ENCODE assay signal across 12 cellular contexts in the genomic region with DNA sequence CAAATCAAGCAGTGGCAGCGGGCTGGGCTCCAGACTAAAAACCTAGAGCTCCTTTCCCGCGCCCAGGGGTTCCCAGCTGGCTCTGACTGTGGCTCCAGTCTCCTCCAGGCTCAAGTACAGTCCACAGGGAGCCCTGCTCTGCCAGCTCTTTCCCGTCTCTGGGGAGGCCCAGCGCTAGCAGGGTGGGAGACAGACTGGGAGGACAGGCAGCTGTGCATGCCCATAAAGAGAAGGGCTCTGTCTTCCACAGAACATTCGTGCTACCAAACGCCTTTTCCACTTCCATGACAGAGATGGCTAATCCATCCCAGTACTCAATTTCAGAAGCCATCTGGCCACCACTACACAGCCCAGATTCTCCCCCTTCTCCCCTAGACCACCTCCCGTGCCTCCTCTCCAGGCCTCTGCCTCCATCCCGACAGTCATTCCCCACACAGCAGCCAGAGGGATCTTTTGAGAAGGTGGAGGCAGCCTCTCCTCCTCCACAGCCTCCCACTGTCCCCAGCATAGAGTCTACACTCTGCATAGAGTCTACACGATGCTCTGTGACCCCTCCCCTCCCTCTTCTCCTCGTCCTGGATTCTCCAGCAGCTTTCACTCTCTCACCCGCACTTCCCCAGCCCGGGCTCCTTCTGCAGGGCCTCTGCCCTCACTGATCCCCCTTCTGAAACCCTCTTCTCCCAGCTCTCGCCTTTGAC. TPM values are rescaled to one million over a fixed set of nuclear protein-coding genes. Genes with fewer than 3 reads are reported as not detected.
DNase-seq lines count a peak whose midpoint lies in the region; ATAC-seq and TF ChIP-seq lines count a peak whose summit lies in the region.
"Had no signal": no experiment of that assay in that cellular context is flagged by ENCODE, and none has a peak within 500 bp of the region (broad histone marks: within the 10 kb centered on the region; RNA-seq: fewer than 3 reads in every experiment).

No MANE protein-coding gene starts in this region.

- H3K4me1 ChIP-seq in HCT116 (ENCODE audit: control insufficient read depth in 1 of 2, insufficient read depth in 2 of 2, low read length in 2 of 2) = peaks cover 5 to 27% of the 10 kb centered on the region in 2 experiments

- DNase-seq in HCT116 (ENCODE audit: low read depth, low spot score) = no peak
- DNase-seq in NCI-H524 treated with DMSO at 0.1 percent for 48 hours (lab: John Stamatoyannopoulos, UW) = peak; percentile 97
- no peak for DNase-seq in choroid plexus epithelial cell (ENCODE audit: low read depth)
- DNase-seq in progenitor cell of endocrine pancreas (ENCODE audit: low spot score, unreplicated experiment) = no peak
- no peak for DNase-seq in occipital lobe (lab: John Stamatoyannopoulos, UW)
- DNase-seq: activated CD4-positive, alpha-beta T cell treated with anti-CD3 and anti-CD28 coated beads for 48 hours; CD4-positive, alpha-beta T cell had no signal

- no TSS peak for BruUV-seq in HCT116 (replicated peaks; lab: Mats Ljungman, UMichigan)

- no peaks in the 10 kb centered on the region for H4K20me1 ChIP-seq in HCT116 (ENCODE audit: insufficient read depth)

- H3K79me2 ChIP-seq in HCT116 (ENCODE audit: insufficient read depth, low read length) = no peaks in the 10 kb centered on the region

- H3K27ac Mint-ChIP-seq in progenitor cell of endocrine pancreas = peak overlapping the region; percentile 54
- H3K27ac Mint-ChIP-seq: activated T-helper 1 cell treated with anti-CD3 and anti-CD28 coated beads, Interleukin-12 subunit alpha, Interleukin-12 subunit beta, Interleukin-2, Interleukin-4 antibody, amounts not matched to agents 30 ng/mL and 10 ng/mL and 1 ng/mL, durations not matched to agents 14 hours and 24 hours and 36 hours; CD4-positive, alpha-beta T cell had no signal

- no peak for TF ChIP-seq RAD21 in HCT116 (IDR thresholded peaks at IDR 0.05; ENCODE audit: low read depth)

- H3K4me3 ChIP-seq in HCT116 (replicated peaks in 1 of 2; ENCODE audit: low read depth in 1 of 2, low read length in 2 of 2) (no peak overlapping the region), choroid plexus epithelial cell (ENCODE audit: low read depth, low read length) (no peak overlapping the region)
- H3K4me3 ChIP-seq: upper lobe of right lung had no signal

- no peaks in the 10 kb centered on the region for H3K36me3 Mint-ChIP-seq in progenitor cell of endocrine pancreas (ENCODE audit: insufficient read depth)

- no peaks in the 10 kb centered on the region for H3K27me3 ChIP-seq in HCT116 (ENCODE audit: insufficient read depth, low read length)
- H3K27me3 ChIP-seq: brain microvascular endothelial cell, upper lobe of right lung had no signal

- no peaks in the 10 kb centered on the region for H3K36me3 ChIP-seq in HCT116 (ENCODE audit: control insufficient read depth in 1 of 2, insufficient read depth in 2 of 2, low read length in 2 of 2)
- H3K36me3 ChIP-seq: brain microvascular endothelial cell, upper lobe of right lung had no signal

- RAD21 ChIA-PET in HCT116 (lab: Charles Lee; ENCODE audit: low non-redundant PET in 1 of 2, low total read pairs in 2 of 2, uncharacterized antibody in 2 of 2, unreplicated experiment in 2 of 2) = no interaction called here

- no peak overlapping the region for H3K4me3 Mint-ChIP-seq in progenitor cell of endocrine pancreas (ENCODE audit: low read depth)
- H3K4me3 Mint-ChIP-seq: activated T-helper 1 cell treated with anti-CD3 and anti-CD28 coated beads, Interleukin-12 subunit alpha, Interleukin-12 subunit beta, Interleukin-2, Interleukin-4 antibody, amounts not matched to agents 30 ng/mL and 10 ng/mL and 1 ng/mL, durations not matched to agents 14 hours and 24 hours and 36 hours; CD4-positive, alpha-beta T cell had no signal

- ATAC-seq in HCT116 (no peak), HG03175 (IDR thresholded peaks at IDR 0.05; ENCODE audit: unreplicated experiment) (no peak), HG02763 (IDR thresholded peaks at IDR 0.05; ENCODE audit: unreplicated experiment) (no peak)

- H3K9me3 Mint-ChIP-seq in progenitor cell of endocrine pancreas (ENCODE audit: low read depth) = no peaks in the 10 kb centered on the region
- H3K9me3 Mint-ChIP-seq: activated T-helper 1 cell treated with anti-CD3 and anti-CD28 coated beads, Interleukin-12 subunit alpha, Interleukin-12 subunit beta, Interleukin-2, Interleukin-4 antibody, amounts not matched to agents 30 ng/mL and 10 ng/mL and 1 ng/mL, durations not matched to agents 14 hours and 24 hours and 36 hours; CD4-positive, alpha-beta T cell had no signal

- TF ChIP-seq CTCF in HCT116 (IDR thresholded peaks at IDR 0.05 in 2 of 3, conservative IDR thresholded peaks at IDR 0.05 in 1 of 3; ENCODE audit: borderline replicate concordance in 1 of 3, insufficient read depth in 1 of 3, low read depth in 2 of 3, low read length in 2 of 3) (no peak), choroid plexus epithelial cell (conservative IDR thresholded peaks at IDR 0.05; ENCODE audit: low read depth, low read length) (peak; percentile 4), progenitor cell of endocrine pancreas (IDR thresholded peaks at IDR 0.05; ENCODE audit: unreplicated experiment) (no peak)

- H3K4me1 Mint-ChIP-seq in progenitor cell of endocrine pancreas (ENCODE audit: low read depth) = no peaks in the 10 kb centered on the region

- intact Hi-C loops in HCT116 (cut with micrococcal nuclease) = no loop called here

- CTCF ChIA-PET in HCT116 (lab: Charles Lee) = no interaction called here

- H3K27me3 Mint-ChIP-seq in progenitor cell of endocrine pancreas = peaks cover 35% of the 10 kb centered on the region
- H3K27me3 Mint-ChIP-seq: CD4-positive, alpha-beta T cell had no signal

- no peak for TF ChIP-seq POLR2A in HCT116 (IDR thresholded peaks at IDR 0.05; ENCODE audit: borderline replicate concordance, extremely low read depth, insufficient read depth, insufficient read length)

- H3K9me3 ChIP-seq in HCT116 (ENCODE audit: control insufficient read depth in 1 of 2, insufficient read depth in 1 of 2, low read depth in 1 of 2, low read length in 2 of 2) = no peaks in the 10 kb centered on the region
- H3K9me3 ChIP-seq: upper lobe of right lung had no signal

- H2AFZ ChIP-seq in HCT116 (ENCODE audit: low read depth, low read length, poor library complexity, severe bottlenecking) = no peak overlapping the region

- H3K27ac ChIP-seq in HCT116 (ENCODE audit: low read depth, low read length) = no peak overlapping the region
- H3K27ac ChIP-seq: brain microvascular endothelial cell, upper lobe of right lung had no signal

- H3K9ac ChIP-seq in HCT116 (ENCODE audit: low read length) = no peak overlapping the region

- no peaks in the 10 kb centered on the region for H3K9me2 ChIP-seq in HCT116 (ENCODE audit: insufficient read depth)

- POLR2A ChIA-PET in HCT116 (lab: Charles Lee) = no interaction called here

- peak overlapping the region; percentile 49 for H3K4me2 ChIP-seq in HCT116 (ENCODE audit: low read length)

TF ChIP-seq in HCT116, 20 proteins besides CTCF, POLR2A, EP300 and RAD21:
- TF ChIP-seq, protein P1, sequence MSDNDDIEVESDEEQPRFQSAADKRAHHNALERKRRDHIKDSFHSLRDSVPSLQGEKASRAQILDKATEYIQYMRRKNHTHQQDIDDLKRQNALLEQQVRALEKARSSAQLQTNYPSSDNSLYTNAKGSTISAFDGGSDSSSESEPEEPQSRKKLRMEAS (IDR thresholded peaks at IDR 0.05) = no peak
- TF ChIP-seq ZBTB33 (IDR thresholded peaks at IDR 0.05; ENCODE audit: extremely low read depth, insufficient replicate concordance, low read length) (no peak), FOSL1 (IDR thresholded peaks at IDR 0.05; ENCODE audit: low read depth) (no peak), SP1 (IDR thresholded peaks at IDR 0.05; ENCODE audit: low read depth) (no peak), EZH2 (IDR thresholded peaks at IDR 0.05) (no peak)

RNA-seq across cellular contexts. Expression of gene DUSP7, which starts 6.8 kb away (rescaled TPM):
- total RNA-seq in HCT116 (2021; ENCODE audit: unreplicated experiment) = 16.6 TPM
- 15.2 and 16.0 TPM in 2 replicates for polyA plus RNA-seq in HCT116 (2012)
- 10.1 and 10.3 TPM in 2 replicates for total RNA-seq in progenitor cell of endocrine pancreas
- total RNA-seq in occipital lobe = 10.8 TPM
